ENCODE assay signal across 10 cellular contexts in the genomic region with DNA sequence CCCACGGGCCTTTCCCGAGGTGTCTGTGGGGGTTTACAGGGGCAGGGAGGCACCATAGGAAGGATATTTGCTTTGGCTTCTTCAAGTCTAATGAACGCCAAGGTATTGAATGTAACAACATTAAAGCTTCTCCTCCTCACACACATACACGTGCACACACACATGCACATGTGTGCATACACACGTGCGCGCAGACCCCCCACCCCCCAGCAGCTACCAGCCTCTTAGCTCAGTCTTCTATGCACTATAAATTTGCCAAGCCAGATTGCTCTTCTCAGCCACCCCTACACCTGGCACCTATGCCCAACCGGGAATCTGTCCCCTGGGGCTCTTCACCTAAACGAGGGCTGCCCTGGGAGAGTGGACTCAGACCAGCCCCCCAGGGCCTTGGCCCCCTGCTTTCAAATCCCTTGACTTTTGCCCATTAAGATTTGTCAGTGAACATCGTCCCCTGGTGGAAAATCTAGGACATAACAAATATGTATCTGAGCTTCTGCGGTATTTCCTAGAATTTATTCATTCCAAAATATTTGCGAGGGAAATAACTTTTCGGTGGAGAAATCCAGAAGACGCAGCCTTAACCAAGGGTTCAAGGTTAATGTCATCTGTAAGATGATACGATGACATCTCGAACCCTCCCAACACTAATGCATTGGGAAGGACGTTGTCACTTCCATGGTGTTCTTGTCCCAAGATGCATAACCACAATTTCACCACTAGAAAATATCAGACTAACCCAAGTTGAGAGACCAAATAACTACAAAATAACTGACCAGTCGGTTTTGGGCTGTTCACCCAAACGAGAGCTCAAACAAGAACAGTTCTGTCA.
DNase-seq lines count a peak whose midpoint lies in the region; ATAC-seq and TF ChIP-seq lines count a peak whose summit lies in the region.
"Had no signal": no experiment of that assay in that cellular context is flagged by ENCODE, and none has a peak within 500 bp of the region (broad histone marks: within the 10 kb centered on the region; RNA-seq: fewer than 3 reads in every experiment).

No MANE protein-coding gene starts in this region.

- no peak overlapping the region for H3K9ac ChIP-seq in KMS-11

- H3K4me1 ChIP-seq in KMS-11 (ENCODE audit: low read depth, poor library complexity, severe bottlenecking) (no peaks in the 10 kb centered on the region), breast epithelium (no peaks in the 10 kb centered on the region)
- H3K4me1 ChIP-seq: suprapubic skin had no signal

- H3K4me3 ChIP-seq in KMS-11 (IDR thresholded peaks at IDR 0.05; ENCODE audit: insufficient read depth, low read depth, low read length) (no peak overlapping the region), breast epithelium (no peak overlapping the region)
- H3K4me3 ChIP-seq: suprapubic skin had no signal

- no peak overlapping the region for H2AFZ ChIP-seq in KMS-11 (ENCODE audit: low read depth)

- H3K36me3 ChIP-seq in KMS-11 (ENCODE audit: insufficient read depth) (no peaks in the 10 kb centered on the region), breast epithelium (no peaks in the 10 kb centered on the region)

- POLR2A ChIA-PET in GM10248 (lab: Yijun Ruan, JAX) = no interaction called here

- TF ChIP-seq POLR2A in breast epithelium (IDR thresholded peaks at IDR 0.05) = no peak

- H3K4me1 Mint-ChIP-seq in nephron progenitor cell = peaks cover 34% of the 10 kb centered on the region
- no peaks in the 10 kb centered on the region for H3K4me1 Mint-ChIP-seq in stimulated activated memory B cell treated with anti-CD40 and anti-IgM and Interleukin-4, amounts not matched to agents 10 μg/mL and 1 μg/mL and 100 μg/mL, for 72 hours
- H3K4me1 Mint-ChIP-seq: activated naive CD4-positive, alpha-beta T cell treated with anti-CD3 and anti-CD28 coated beads, Interleukin-2, amount 50 U/mL, for 24 hours had no signal

- CTCF ChIA-PET in GM10248 (lab: Yijun Ruan, JAX) = interaction anchor here (1.0 to 1.9 kb wide), 4 partner anchors 11 to 1966 kb away, joined by 3 to 6 read pairs (median 4); no protein-coding TSS in a partner anchor

- no peak for DNase-seq in GM10248 (ENCODE audit: extremely low spot score)
- DNase-seq in breast epithelium (ENCODE audit: low spot score in 2 of 2) = no peak
- DNase-seq in nephron progenitor cell = no peak
- DNase-seq in NCI-H446 treated with DMSO at 0.1 percent for 48 hours (lab: John Stamatoyannopoulos, UW) = no peak
- DNase-seq in stimulated activated CD4-positive, alpha-beta T cell treated with anti-CD3 and anti-CD28 coated beads, Interleukin-4, amount 100 ng/mL, for 1 hour = no peak
- DNase-seq: NCI-H510A had no signal

- H3K4me2 ChIP-seq in KMS-11 = no peak overlapping the region

- H3K4me3 Mint-ChIP-seq in nephron progenitor cell = no peak overlapping the region
- H3K4me3 Mint-ChIP-seq in stimulated activated memory B cell treated with anti-CD40 and anti-IgM and Interleukin-4, amounts not matched to agents 10 μg/mL and 1 μg/mL and 100 μg/mL, for 72 hours = no peak overlapping the region
- H3K4me3 Mint-ChIP-seq: activated naive CD4-positive, alpha-beta T cell treated with anti-CD3 and anti-CD28 coated beads, Interleukin-2, amount 50 U/mL, for 24 hours had no signal

- H3K9me3 Mint-ChIP-seq in nephron progenitor cell = no peaks in the 10 kb centered on the region
- H3K9me3 Mint-ChIP-seq in stimulated activated memory B cell treated with anti-CD40 and anti-IgM and Interleukin-4, amounts not matched to agents 10 μg/mL and 1 μg/mL and 100 μg/mL, for 72 hours = no peaks in the 10 kb centered on the region
- H3K9me3 Mint-ChIP-seq: activated naive CD4-positive, alpha-beta T cell treated with anti-CD3 and anti-CD28 coated beads, Interleukin-2, amount 50 U/mL, for 24 hours had no signal

- H3K27ac Mint-ChIP-seq in nephron progenitor cell = no peak overlapping the region
- H3K27ac Mint-ChIP-seq in stimulated activated memory B cell treated with anti-CD40 and anti-IgM and Interleukin-4, amounts not matched to agents 10 μg/mL and 1 μg/mL and 100 μg/mL, for 72 hours = no peak overlapping the region
- H3K27ac Mint-ChIP-seq: activated naive CD4-positive, alpha-beta T cell treated with anti-CD3 and anti-CD28 coated beads, Interleukin-2, amount 50 U/mL, for 24 hours had no signal

- ATAC-seq in stimulated activated memory B cell treated with anti-CD40 and anti-IgM and Interleukin-4, amounts not matched to agents 10 μg/mL and 1 μg/mL and 100 μg/mL, for 72 hours = no peak

- no peaks in the 10 kb centered on the region for H3K79me2 ChIP-seq in KMS-11 (ENCODE audit: insufficient read depth, low read depth)

- H3K27me3 ChIP-seq in KMS-11 (ENCODE audit: insufficient read depth, low read depth) (no peaks in the 10 kb centered on the region), breast epithelium (no peaks in the 10 kb centered on the region)
- H3K27me3 ChIP-seq: suprapubic skin had no signal

- intact Hi-C loops in breast epithelium (cut with DNase I; ENCODE audit: low total_unique reads) = no loop called here

- H3K27me3 Mint-ChIP-seq in nephron progenitor cell (ENCODE audit: low read depth, poor library complexity) = no peaks in the 10 kb centered on the region
- no peaks in the 10 kb centered on the region for H3K27me3 Mint-ChIP-seq in stimulated activated memory B cell treated with anti-CD40 and anti-IgM and Interleukin-4, amounts not matched to agents 10 μg/mL and 1 μg/mL and 100 μg/mL, for 72 hours
- H3K27me3 Mint-ChIP-seq: activated naive CD4-positive, alpha-beta T cell treated with anti-CD3 and anti-CD28 coated beads, Interleukin-2, amount 50 U/mL, for 24 hours had no signal

- no peaks in the 10 kb centered on the region for H3K9me3 ChIP-seq in breast epithelium
- H3K9me3 ChIP-seq: suprapubic skin had no signal

- H3K27ac ChIP-seq in KMS-11 (no peak overlapping the region), breast epithelium (no peak overlapping the region)
- H3K27ac ChIP-seq: suprapubic skin had no signal

- H3K36me3 Mint-ChIP-seq in nephron progenitor cell (ENCODE audit: low read depth) = peaks cover 28% of the 10 kb centered on the region
- H3K36me3 Mint-ChIP-seq in stimulated activated memory B cell treated with anti-CD40 and anti-IgM and Interleukin-4, amounts not matched to agents 10 μg/mL and 1 μg/mL and 100 μg/mL, for 72 hours = peaks cover 13% of the 10 kb centered on the region
- H3K36me3 Mint-ChIP-seq: activated naive CD4-positive, alpha-beta T cell treated with anti-CD3 and anti-CD28 coated beads, Interleukin-2, amount 50 U/mL, for 24 hours had no signal

- TF ChIP-seq CTCF in GM10248 (IDR thresholded peaks at IDR 0.05; ENCODE audit: control extremely low read depth, extremely low read depth, low read depth, missing control alignments) = peak; percentile 31
- peak; percentile 50 for TF ChIP-seq CTCF in KMS-11 (conservative IDR thresholded peaks at IDR 0.05; ENCODE audit: low read depth, low read length)
- peak in 2 of 3 donors; percentile 21 to 48 for TF ChIP-seq CTCF in breast epithelium (IDR thresholded peaks at IDR 0.05)
- peak; percentile 63 for TF ChIP-seq CTCF in nephron progenitor cell (IDR thresholded peaks at IDR 0.05)

- no peaks in the 10 kb centered on the region for H4K20me1 ChIP-seq in KMS-11 (ENCODE audit: insufficient read depth)
